1 cellular context compared by ENCODE assay signal in the genomic region with DNA sequence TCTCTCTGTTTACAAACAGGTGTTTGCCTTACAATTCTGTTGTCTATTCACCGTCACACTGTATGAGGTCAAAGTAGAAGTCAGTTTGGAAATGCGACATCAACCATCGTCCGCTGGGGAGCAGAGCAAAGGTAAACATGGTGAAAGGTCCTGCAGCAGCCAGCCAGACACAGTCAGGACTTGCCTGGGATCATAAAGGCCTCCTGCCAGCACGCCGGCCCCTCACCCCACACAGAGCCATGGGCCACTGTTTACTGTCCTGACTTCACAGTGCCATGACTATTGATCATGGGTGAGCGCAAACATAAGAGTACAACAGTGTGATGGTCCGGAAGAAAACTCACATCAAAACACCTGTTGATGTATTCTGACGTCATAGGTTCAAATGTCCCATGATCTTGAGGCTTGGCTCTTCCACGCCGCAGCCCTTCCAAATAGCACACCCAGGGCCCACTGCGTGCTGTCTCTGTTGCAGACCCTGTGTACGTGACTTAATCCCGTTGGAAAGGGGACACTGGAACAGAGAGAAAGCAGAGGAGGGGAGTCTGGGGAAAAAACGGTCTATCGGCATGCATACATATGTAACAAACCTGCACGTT.
TF ChIP-seq lines count a peak whose summit lies in the region.

No MANE protein-coding gene starts in this region.

TF ChIP-seq in HEK293, 187 proteins besides CTCF, POLR2A, EP300 and RAD21 (continued from another document):
- TF ChIP-seq, protein P1, sequence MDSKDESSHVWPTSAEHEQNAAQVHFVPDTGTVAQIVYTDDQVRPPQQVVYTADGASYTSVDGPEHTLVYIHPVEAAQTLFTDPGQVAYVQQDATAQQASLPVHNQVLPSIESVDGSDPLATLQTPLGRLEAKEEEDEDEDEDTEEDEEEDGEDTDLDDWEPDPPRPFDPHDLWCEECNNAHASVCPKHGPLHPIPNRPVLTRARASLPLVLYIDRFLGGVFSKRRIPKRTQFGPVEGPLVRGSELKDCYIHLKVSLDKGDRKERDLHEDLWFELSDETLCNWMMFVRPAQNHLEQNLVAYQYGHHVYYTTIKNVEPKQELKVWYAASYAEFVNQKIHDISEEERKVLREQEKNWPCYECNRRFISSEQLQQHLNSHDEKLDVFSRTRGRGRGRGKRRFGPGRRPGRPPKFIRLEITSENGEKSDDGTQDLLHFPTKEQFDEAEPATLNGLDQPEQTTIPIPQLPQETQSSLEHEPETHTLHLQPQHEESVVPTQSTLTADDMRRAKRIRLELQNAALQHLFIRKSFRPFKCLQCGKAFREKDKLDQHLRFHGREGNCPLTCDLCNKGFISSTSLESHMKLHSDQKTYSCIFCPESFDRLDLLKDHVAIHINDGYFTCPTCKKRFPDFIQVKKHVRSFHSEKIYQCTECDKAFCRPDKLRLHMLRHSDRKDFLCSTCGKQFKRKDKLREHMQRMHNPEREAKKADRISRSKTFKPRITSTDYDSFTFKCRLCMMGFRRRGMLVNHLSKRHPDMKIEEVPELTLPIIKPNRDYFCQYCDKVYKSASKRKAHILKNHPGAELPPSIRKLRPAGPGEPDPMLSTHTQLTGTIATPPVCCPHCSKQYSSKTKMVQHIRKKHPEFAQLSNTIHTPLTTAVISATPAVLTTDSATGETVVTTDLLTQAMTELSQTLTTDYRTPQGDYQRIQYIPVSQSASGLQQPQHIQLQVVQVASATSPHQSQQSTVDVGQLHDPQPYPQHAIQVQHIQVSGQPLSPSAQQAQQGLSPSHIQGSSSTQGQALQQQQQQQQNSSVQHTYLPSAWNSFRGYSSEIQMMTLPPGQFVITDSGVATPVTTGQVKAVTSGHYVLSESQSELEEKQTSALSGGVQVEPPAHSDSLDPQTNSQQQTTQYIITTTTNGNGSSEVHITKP (tag by site-specific recombination; IDR thresholded peaks at IDR 0.05), result no peak
- TF ChIP-seq, protein P2, sequence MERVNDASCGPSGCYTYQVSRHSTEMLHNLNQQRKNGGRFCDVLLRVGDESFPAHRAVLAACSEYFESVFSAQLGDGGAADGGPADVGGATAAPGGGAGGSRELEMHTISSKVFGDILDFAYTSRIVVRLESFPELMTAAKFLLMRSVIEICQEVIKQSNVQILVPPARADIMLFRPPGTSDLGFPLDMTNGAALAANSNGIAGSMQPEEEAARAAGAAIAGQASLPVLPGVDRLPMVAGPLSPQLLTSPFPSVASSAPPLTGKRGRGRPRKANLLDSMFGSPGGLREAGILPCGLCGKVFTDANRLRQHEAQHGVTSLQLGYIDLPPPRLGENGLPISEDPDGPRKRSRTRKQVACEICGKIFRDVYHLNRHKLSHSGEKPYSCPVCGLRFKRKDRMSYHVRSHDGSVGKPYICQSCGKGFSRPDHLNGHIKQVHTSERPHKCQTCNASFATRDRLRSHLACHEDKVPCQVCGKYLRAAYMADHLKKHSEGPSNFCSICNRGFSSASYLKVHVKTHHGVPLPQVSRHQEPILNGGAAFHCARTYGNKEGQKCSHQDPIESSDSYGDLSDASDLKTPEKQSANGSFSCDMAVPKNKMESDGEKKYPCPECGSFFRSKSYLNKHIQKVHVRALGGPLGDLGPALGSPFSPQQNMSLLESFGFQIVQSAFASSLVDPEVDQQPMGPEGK (tag by site-specific recombination; IDR thresholded peaks at IDR 0.05), result no peak
- peak; percentile 53 for TF ChIP-seq SCRT2 (tag by site-specific recombination; IDR thresholded peaks at IDR 0.05)
